8 cellular contexts compared by ENCODE assay signal in the genomic region with DNA sequence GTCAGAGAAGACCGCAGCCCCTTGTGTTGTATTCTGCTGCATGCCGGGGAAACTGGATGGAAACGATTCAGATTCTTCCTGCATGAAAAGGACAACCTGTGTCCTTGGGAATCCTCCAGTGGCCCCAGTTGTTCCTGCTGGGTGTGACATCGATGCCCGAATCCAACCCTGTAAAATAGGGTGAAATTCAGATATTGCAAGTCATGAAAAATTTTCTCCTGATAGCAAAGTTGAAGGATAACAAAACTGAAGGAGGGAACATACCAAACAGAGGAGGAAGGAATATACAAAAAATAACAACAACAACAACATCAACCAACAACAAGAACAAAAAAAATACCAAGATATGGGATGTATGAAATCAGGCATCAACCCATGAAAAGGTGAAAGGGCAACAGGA.
"Had no signal": no experiment of that assay in that cellular context is flagged by ENCODE, and none has a peak within 500 bp of the region (broad histone marks: within the 10 kb centered on the region; RNA-seq: fewer than 3 reads in every experiment).

No MANE protein-coding gene starts in this region.

- H3K27ac Mint-ChIP-seq: HFFc6 had no signal

- H3K36me3 ChIP-seq: HAP-1 had no signal

- H3K4me1 ChIP-seq: HAP-1 had no signal

- H2AFZ ChIP-seq: GM23248 had no signal

- DNase-seq: GM23248, GOT3, H7, HFFc6, KBM-7 had no signal

- H3K9ac ChIP-seq: GM23248 had no signal

- ATAC-seq: HCT116 had no signal

- FAIRE-seq: HTR-8/SVneo had no signal

- H3K27ac ChIP-seq: GM23248 had no signal

- H3K4me3 Mint-ChIP-seq: HFFc6 had no signal

- H3K4me3 ChIP-seq: GM23248, HAP-1 had no signal
